Comparison of ENCODE assay signal across 17 cellular contexts in genomic region chr9:101590074-101590473, GRCh38. TPM values are rescaled to one million over a fixed set of nuclear protein-coding genes. Genes with fewer than 3 reads are reported as not detected.
DNase-seq lines count a peak whose midpoint lies in the region; ATAC-seq and TF ChIP-seq lines count a peak whose summit lies in the region.
"Not testable (repeated sequence)": the region's sequence is repeated elsewhere in the genome, so short reads cannot be mapped to it uniquely, and the experiment has no call there.
"Had no signal": no experiment of that assay in that cellular context is flagged by ENCODE, and none has a peak within 500 bp of the region (broad histone marks: within the 10 kb centered on the region; RNA-seq: fewer than 3 reads in every experiment).

No MANE protein-coding gene starts in this region.

- CTCF ChIA-PET in HEK293 (lab: Yijun Ruan, JAX): interaction anchor here (1.0 to 2.0 kb wide), 2 partner anchors 12 to 23 kb away, joined by 5 to 6 read pairs; no protein-coding TSS in a partner anchor

- in situ Hi-C loops in astrocyte of the spinal cord (cut with HindIII; ENCODE audit: low sequenced_read_pairs): not testable (repeated sequence)

- H3K4me3 ChIP-seq in HEK293 (ENCODE audit: low read depth, low read length); RWPE2 (ENCODE audit: severe bottlenecking); astrocyte of the spinal cord (ENCODE audit: low read depth, low read length); fibroblast of mammary gland (ENCODE audit: control insufficient read depth, low read depth, low read length); osteoblast (ENCODE audit: insufficient read depth, low read length): not testable (repeated sequence)

- not testable (repeated sequence) for H4K20me1 ChIP-seq in osteoblast (ENCODE audit: insufficient read depth, low read length)

- POLR2A ChIA-PET in HEK293 (lab: Yijun Ruan, JAX): not testable (repeated sequence)

- ATAC-seq in RWPE2 (ENCODE audit: low read depth): peak; percentile 96

- H3K79me2 ChIP-seq in osteoblast (ENCODE audit: insufficient read depth, low read length): not testable (repeated sequence)

- not testable (repeated sequence) for H2AFZ ChIP-seq in osteoblast (ENCODE audit: low read length)

- not testable (repeated sequence) for H3K27ac ChIP-seq in HEK293 (ENCODE audit: extremely low read depth, low read depth, low read length); RWPE2 (ENCODE audit: poor library complexity, severe bottlenecking); osteoblast (ENCODE audit: low read depth, low read length)

- DNase-seq in Daoy (ENCODE audit: low read depth) (peak; percentile 62), M059J (ENCODE audit: low read depth) (peak; percentile 89), astrocyte of the spinal cord (ENCODE audit: low read depth, low spot score) (peak; percentile 10), fibroblast of mammary gland (ENCODE audit: low read depth) (peak; percentile 70), osteoblast (ENCODE audit: insufficient read length, low spot score, missing footprints) (peak; percentile 88)
- not testable (repeated sequence) for DNase-seq in RWPE2 (ENCODE audit: low spot score)

- H3K4me1 ChIP-seq in HEK293 (ENCODE audit: control insufficient read depth, insufficient read depth, low read length); RWPE2 (ENCODE audit: insufficient read depth, poor library complexity, severe bottlenecking); osteoblast (ENCODE audit: insufficient read depth, low read length): not testable (repeated sequence)

- not testable (repeated sequence) for H3K4me2 ChIP-seq in osteoblast (ENCODE audit: insufficient read depth, low read length)

- not testable (repeated sequence) for TF ChIP-seq CTCF in HEK293 (tag by site-specific recombination; IDR thresholded peaks at IDR 0.05); RWPE2 (IDR thresholded peaks at IDR 0.05; ENCODE audit: poor library complexity, severe bottlenecking); astrocyte of the spinal cord (IDR thresholded peaks at IDR 0.05; ENCODE audit: low read depth, low read length); fibroblast of mammary gland (conservative IDR thresholded peaks at IDR 0.05; ENCODE audit: control insufficient read depth, insufficient read depth, low read depth, low read length); osteoblast (IDR thresholded peaks at IDR 0.05; ENCODE audit: extremely low read depth, low read depth, low read length)

- not testable (repeated sequence) for H3K36me3 ChIP-seq in HEK293 (ENCODE audit: control insufficient read depth in 2 of 2, insufficient read depth in 1 of 2, low read length in 2 of 2); RWPE2 (ENCODE audit: low read depth); osteoblast (ENCODE audit: insufficient read depth, low read length)

- not testable (repeated sequence) for H3K27me3 ChIP-seq in RWPE2 (ENCODE audit: insufficient read depth, poor library complexity, severe bottlenecking); osteoblast (ENCODE audit: insufficient read depth, low read length)

- H3K9me3 ChIP-seq in HEK293 (ENCODE audit: control insufficient read depth, insufficient read depth, low read depth, low read length); RWPE2 (ENCODE audit: severe bottlenecking); osteoblast (ENCODE audit: low read depth, low read length): not testable (repeated sequence)

TF ChIP-seq in HEK293, 187 proteins besides CTCF, POLR2A, EP300 and RAD21 (continues in another document):
- TF ChIP-seq REST (tag by site-specific recombination; IDR thresholded peaks at IDR 0.05) (peak; percentile 40; the same call in 1 of the 2 replicates), ZNF140 (tag by site-specific recombination; IDR thresholded peaks at IDR 0.05) (peak; percentile 57; the same call in 1 of the 2 replicates), ZBTB11 (tag by site-specific recombination; conservative IDR thresholded peaks at IDR 0.05; ENCODE audit: low read depth) (peak; percentile 66), ZNF510 (tag by site-specific recombination; IDR thresholded peaks at IDR 0.05; ENCODE audit: insufficient replicate concordance) (peak; percentile 25), ZNF555 (tag by site-specific recombination; conservative IDR thresholded peaks at IDR 0.05) (peak; percentile 76)

RNA-seq across cellular contexts. Expression of gene PPP3R2, which starts 4.7 kb away (rescaled TPM):
- not detected in 2 replicates for total RNA-seq in Daoy (2014; rRNA removed; shearing (Covaris generic))
- total RNA-seq in M059J (2014; rRNA removed; shearing (Covaris generic)): not detected in 2 replicates
- not detected in 2 replicates for total RNA-seq in osteoblast
- total RNA-seq: activated naive CD8-positive, alpha-beta T cell treated with anti-CD3 and anti-CD28 coated beads for 36 hours; activated T-cell treated with anti-CD3 and anti-CD28 coated beads, Interleukin-2, amount 50 U/mL, for 4 hours; aorta; CD4-positive, alpha-beta memory T cell; gastroesophageal sphincter; H1; mucosa of gallbladder; natural killer cell treated with Interleukin-12 subunit alpha and Interleukin-12 subunit beta and Interleukin-15 and Interleukin-18, amount 100 ng/mL, for 72 hours; omental fat pad; pulmonary artery endothelial cell had no signal

RNA-seq across cellular contexts. Expression of gene RNF20, which starts 56.4 kb away (rescaled TPM):
- total RNA-seq in Daoy (2014; rRNA removed; shearing (Covaris generic)): 57.2 and 65.3 TPM in 2 replicates
- total RNA-seq in M059J (2014; rRNA removed; shearing (Covaris generic)): 24.9 and 35.0 TPM in 2 replicates
- total RNA-seq in osteoblast: 26.2 and 29.0 TPM in 2 replicates
